9 cellular contexts compared by ENCODE assay signal in the genomic region with DNA sequence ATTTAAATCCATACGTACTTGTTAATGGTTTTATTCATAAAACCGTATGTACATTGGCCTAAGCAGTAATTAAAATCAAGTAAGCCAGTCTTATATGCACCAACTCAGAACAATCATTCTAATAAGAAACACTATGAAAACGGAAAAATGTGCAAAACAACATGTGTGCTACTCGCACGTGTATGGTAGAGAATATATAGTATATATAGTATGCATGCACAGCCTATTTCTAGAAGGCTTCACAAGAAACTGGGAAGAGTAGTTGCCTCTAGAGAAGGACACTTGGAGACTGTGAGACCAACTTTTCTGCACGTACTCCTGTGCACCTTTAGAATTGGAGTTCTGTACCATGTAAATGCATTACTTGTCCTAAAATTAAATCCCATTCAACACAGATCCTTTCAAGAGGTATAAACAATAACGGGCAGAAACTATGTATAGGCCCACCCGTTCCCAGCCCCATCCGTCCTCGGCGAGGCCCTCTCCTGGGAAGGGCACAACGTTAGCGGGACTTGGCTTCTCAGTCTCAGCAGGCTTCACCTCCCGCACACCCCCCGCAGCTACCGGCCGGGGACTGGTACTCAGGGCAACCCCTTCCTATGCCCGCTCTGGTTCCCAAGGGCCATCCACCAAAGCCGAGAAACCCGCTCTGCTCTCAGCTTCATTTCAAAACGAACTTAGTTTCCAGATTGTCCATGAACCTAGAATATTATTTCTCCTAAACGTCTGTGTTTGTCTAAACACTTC. TPM values are rescaled to one million over a fixed set of nuclear protein-coding genes. Genes with fewer than 3 reads are reported as not detected.
DNase-seq lines count a peak whose midpoint lies in the region; ATAC-seq and TF ChIP-seq lines count a peak whose summit lies in the region.
"Had no signal": no experiment of that assay in that cellular context is flagged by ENCODE, and none has a peak within 500 bp of the region (broad histone marks: within the 10 kb centered on the region; RNA-seq: fewer than 3 reads in every experiment).

No MANE protein-coding gene starts in this region.

- H4K5ac ChIP-seq in IMR-90 (ENCODE audit: low read depth, low read length): no peak overlapping the region

- ATAC-seq in IMR-90 (ENCODE audit: low read depth): no peak
- no peak for ATAC-seq in naive thymus-derived CD8-positive, alpha-beta T cell
- no peak for ATAC-seq in HG03139 (IDR thresholded peaks at IDR 0.05; ENCODE audit: unreplicated experiment)
- no peak for ATAC-seq in HG03520 (IDR thresholded peaks at IDR 0.05; ENCODE audit: unreplicated experiment)

- TF ChIP-seq POLR2A in IMR-90 (IDR thresholded peaks at IDR 0.05; ENCODE audit: low read depth, low read length): no peak

- 0 out of 2 replicates have a peak overlapping the region, but pooled peaks have one; percentile 33 for H2BK20ac ChIP-seq in IMR-90 (ENCODE audit: low read depth, low read length)

- no peak overlapping the region for H3K56ac ChIP-seq in IMR-90 (ENCODE audit: extremely low read depth, insufficient read depth, low read length)

- peaks cover 10 to 42% of the 10 kb centered on the region in 2 experiments for H3K79me1 ChIP-seq in IMR-90 (ENCODE audit: low read depth in 1 of 2, low read length in 2 of 2)

- 0 out of 2 replicates have a peak overlapping the region, but pooled peaks have one; percentile 59 for H2AK5ac ChIP-seq in IMR-90 (ENCODE audit: low read depth, low read length)

- CTCF ChIA-PET in IMR-90 (lab: Yijun Ruan, JAX): no interaction called here

- H3K4me3 ChIP-seq in ACC112 (ENCODE audit: low read depth, low read length) (peak overlapping the region; percentile 79), IMR-90 (ENCODE audit: insufficient read depth, low read depth, low read length) (peak overlapping the region; percentile 88), epithelial cell of esophagus (ENCODE audit: low read length) (peak overlapping the region; percentile 59)

- H2BK5ac ChIP-seq in IMR-90 (ENCODE audit: low read depth, low read length, poor library complexity, severe bottlenecking): no peak overlapping the region

- H3K23ac ChIP-seq in IMR-90 (ENCODE audit: low read depth, low read length): peak overlapping the region; percentile 76

- H2AFZ ChIP-seq in ACC112 (ENCODE audit: low read length, unreplicated experiment) (no peak overlapping the region), IMR-90 (replicated peaks; ENCODE audit: low read length, poor library complexity) (no peak overlapping the region)

- TF ChIP-seq CTCF in IMR-90 (conservative IDR thresholded peaks at IDR 0.05; ENCODE audit: low read depth, low read length) (no peak), epithelial cell of esophagus (IDR thresholded peaks at IDR 0.05; ENCODE audit: insufficient read depth, low read depth, low read length, missing control alignments) (no peak)

- no peak overlapping the region for H3K27ac ChIP-seq in ACC112 (ENCODE audit: low read depth, low read length)
- H3K27ac ChIP-seq in IMR-90 (ENCODE audit: insufficient read depth, low read length): no peak overlapping the region

- no TSS peak for BruUV-seq in IMR-90 (replicated peaks; lab: Mats Ljungman, UMichigan)

- dilution Hi-C loops in IMR-90 (cut with HindIII; ENCODE audit: low sequenced_read_pairs, unreplicated experiment): no loop called here

- no peak for DNase-seq in IMR-90
- no peak for DNase-seq in epithelial cell of esophagus (ENCODE audit: low read depth)
- no peak for DNase-seq in naive thymus-derived CD8-positive, alpha-beta T cell
- no peak for DNase-seq in HuH-7.5 (ENCODE audit: low spot score)
- no peak for DNase-seq in ACHN

- TF ChIP-seq RAD21 in IMR-90 (IDR thresholded peaks at IDR 0.05; ENCODE audit: low read length): no peak

- H3K27ac Mint-ChIP-seq in naive thymus-derived CD8-positive, alpha-beta T cell: no peak overlapping the region
- H3K27ac Mint-ChIP-seq: activated B cell treated with CpG ODN at 0.5 μM for 24 hours had no signal

- peak overlapping the region; percentile 40 to 80 (median 72) for H3K4me3 Mint-ChIP-seq in naive thymus-derived CD8-positive, alpha-beta T cell

- no peak overlapping the region for H2AK9ac ChIP-seq in IMR-90 (replicated peaks; ENCODE audit: low read depth, low read length, poor library complexity)

- H3K27me3 Mint-ChIP-seq in naive thymus-derived CD8-positive, alpha-beta T cell: peaks cover 22 to 77% (median 55%) of the 10 kb centered on the region in 5 donors

- H3K4me1 ChIP-seq in ACC112 (ENCODE audit: control insufficient read depth, insufficient read depth, low read length, unreplicated experiment) (peaks cover 29% of the 10 kb centered on the region), IMR-90 (ENCODE audit: control insufficient read depth, insufficient read depth, low read length) (peaks cover 8% of the 10 kb centered on the region)

- H3K36me3 Mint-ChIP-seq in naive thymus-derived CD8-positive, alpha-beta T cell: no peaks in the 10 kb centered on the region

- H3K27me3 ChIP-seq in ACC112 (ENCODE audit: insufficient read depth, low read length) (no peaks in the 10 kb centered on the region), IMR-90 (ENCODE audit: control insufficient read depth, insufficient read depth, low read length) (no peaks in the 10 kb centered on the region)

- in situ Hi-C loops in IMR-90 (cut with MboI; ENCODE audit: low sequenced_read_pairs): no loop called here
- in situ Hi-C loops in ACHN (cut with HindIII; ENCODE audit: low pct_ligation_motif_present, low pct_unique_long_range_greater_than_20kb, low sequenced_read_pairs): no loop called here

- POLR2A ChIA-PET in IMR-90 (lab: Charles Lee; ENCODE audit: unreplicated experiment): no interaction called here
- POLR2A ChIA-PET in naive thymus-derived CD8-positive, alpha-beta T cell (lab: Charles Lee): no interaction called here

- H3K18ac ChIP-seq in IMR-90 (ENCODE audit: low read depth, low read length): no peak overlapping the region

- H3K79me2 ChIP-seq in ACC112 (ENCODE audit: control insufficient read depth, insufficient read depth, low read length, unreplicated experiment): peaks cover 16% of the 10 kb centered on the region

- H2BK15ac ChIP-seq in IMR-90 (ENCODE audit: low read depth, low read length): no peak overlapping the region

- intact Hi-C loops in IMR-90 (cut with micrococcal nuclease): no loop called here

- peaks cover 9 to 27% (median 17%) of the 10 kb centered on the region in 4 donors for H3K4me1 Mint-ChIP-seq in naive thymus-derived CD8-positive, alpha-beta T cell

- H3K9me3 ChIP-seq in IMR-90 (ENCODE audit: control insufficient read depth, insufficient read depth, low read length): no peaks in the 10 kb centered on the region

- H3K4ac ChIP-seq in IMR-90 (ENCODE audit: low read depth, low read length): no peak overlapping the region

- no peak overlapping the region for H4K91ac ChIP-seq in IMR-90 (ENCODE audit: insufficient read depth, low read depth, low read length)

- H3K36me3 ChIP-seq in ACC112 (ENCODE audit: insufficient read depth, low read length): no peaks in the 10 kb centered on the region
- no peaks in the 10 kb centered on the region for H3K36me3 ChIP-seq in IMR-90 (ENCODE audit: control insufficient read depth, insufficient read depth, low read length)

- H4K20me1 ChIP-seq in IMR-90 (ENCODE audit: insufficient read depth, low read length): peaks cover 8% of the 10 kb centered on the region; the same call in 1 of the 2 replicates

- peaks cover 8% of the 10 kb centered on the region for H3K9me1 ChIP-seq in IMR-90 (ENCODE audit: insufficient read depth, low read length)

- H3K4me2 ChIP-seq in IMR-90 (ENCODE audit: low read depth, low read length): peak overlapping the region; percentile 83

- H2BK120ac ChIP-seq in IMR-90 (ENCODE audit: low read depth, low read length): no peak overlapping the region

- no peak overlapping the region for H3K14ac ChIP-seq in IMR-90 (replicated peaks; ENCODE audit: low read depth, low read length)

- no peak overlapping the region; a peak in 1 of 4 replicates for H4K8ac ChIP-seq in IMR-90 (ENCODE audit: low read depth in 2 of 2, low read length in 2 of 2)

- H3K9ac ChIP-seq in IMR-90 (ENCODE audit: low read depth, low read length): no peak overlapping the region

- no peaks in the 10 kb centered on the region for H3K9me3 Mint-ChIP-seq in naive thymus-derived CD8-positive, alpha-beta T cell
- H3K9me3 Mint-ChIP-seq: activated B cell treated with CpG ODN at 0.5 μM for 24 hours had no signal

- WGBS in IMR-90 (ENCODE audit: extremely low coverage in 2 of 2, insufficient read length in 1 of 2), 2 experiments: 67% methylated on average over 12 of the region's 22 CpGs; no CpG with 5 or more reads in 1 of the 2 experiments

TF ChIP-seq in IMR-90, 13 proteins besides CTCF, POLR2A, EP300 and RAD21:
- TF ChIP-seq MXI1 (IDR thresholded peaks at IDR 0.05; ENCODE audit: borderline replicate concordance, low read depth, low read length) (no peak), SMC3 (IDR thresholded peaks at IDR 0.05; ENCODE audit: low read depth, low read length) (no peak), FOS (IDR thresholded peaks at IDR 0.05; ENCODE audit: low read depth, low read length) (no peak), RFX5 (IDR thresholded peaks at IDR 0.05; ENCODE audit: low read depth, low read length) (no peak), MAFK (IDR thresholded peaks at IDR 0.05; ENCODE audit: low read depth, low read length) (no peak)
- TF ChIP-seq, protein P1, sequence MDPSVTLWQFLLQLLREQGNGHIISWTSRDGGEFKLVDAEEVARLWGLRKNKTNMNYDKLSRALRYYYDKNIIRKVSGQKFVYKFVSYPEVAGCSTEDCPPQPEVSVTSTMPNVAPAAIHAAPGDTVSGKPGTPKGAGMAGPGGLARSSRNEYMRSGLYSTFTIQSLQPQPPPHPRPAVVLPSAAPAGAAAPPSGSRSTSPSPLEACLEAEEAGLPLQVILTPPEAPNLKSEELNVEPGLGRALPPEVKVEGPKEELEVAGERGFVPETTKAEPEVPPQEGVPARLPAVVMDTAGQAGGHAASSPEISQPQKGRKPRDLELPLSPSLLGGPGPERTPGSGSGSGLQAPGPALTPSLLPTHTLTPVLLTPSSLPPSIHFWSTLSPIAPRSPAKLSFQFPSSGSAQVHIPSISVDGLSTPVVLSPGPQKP (IDR thresholded peaks at IDR 0.05; ENCODE audit: borderline replicate concordance, low read depth, low read length): no peak
TF ChIP-seq in IMR-90: peak in this region for 0.

RNA-seq across cellular contexts. Expression of a gene that starts 2.0 kb away (rescaled TPM):
- 24.7 and 26.3 TPM in 2 replicates for total RNA-seq in IMR-90 (2012; rRNA removed)
- 8.6 and 9.7 TPM in 2 replicates for polyA plus RNA-seq in IMR-90 (2012; rRNA removed)
- polyA plus RNA-seq in IMR-90 (2012; cell fraction: cytosol; rRNA removed): 3.8 and 5.8 TPM in 2 replicates
- polyA plus RNA-seq in IMR-90 (2012; cell fraction: nucleus; rRNA removed; ENCODE audit: low replicate concordance): 5.9 and 22.5 TPM in 2 replicates
- 10 to 100 TPM; 10.4 to 13.3 TPM for total RNA-seq in naive thymus-derived CD8-positive, alpha-beta T cell
- 1 to 10 TPM; 3.8 to 7.1 (median 4.8) TPM for polyA plus RNA-seq in naive thymus-derived CD8-positive, alpha-beta T cell

RNA-seq across cellular contexts. Expression of a gene that starts 37.5 kb away (rescaled TPM):
- 9.0 and 10.0 TPM in 2 replicates for total RNA-seq in IMR-90 (2012; rRNA removed)
- polyA plus RNA-seq in IMR-90 (2012; rRNA removed): 2.7 and 2.9 TPM in 2 replicates
- polyA plus RNA-seq in IMR-90 (2012; cell fraction: cytosol; rRNA removed): 0.87 and 1.8 TPM in 2 replicates
- polyA plus RNA-seq in IMR-90 (2012; cell fraction: nucleus; rRNA removed; ENCODE audit: low replicate concordance): 0.75 and 1.3 TPM in 2 replicates
- total RNA-seq in naive thymus-derived CD8-positive, alpha-beta T cell: 1 to 10 TPM; 7.0 to 7.9 TPM
- 1 to 10 TPM; 3.5 to 8.1 (median 4.4) TPM for polyA plus RNA-seq in naive thymus-derived CD8-positive, alpha-beta T cell
